1 cellular context compared by ENCODE assay signal in the genomic region with DNA sequence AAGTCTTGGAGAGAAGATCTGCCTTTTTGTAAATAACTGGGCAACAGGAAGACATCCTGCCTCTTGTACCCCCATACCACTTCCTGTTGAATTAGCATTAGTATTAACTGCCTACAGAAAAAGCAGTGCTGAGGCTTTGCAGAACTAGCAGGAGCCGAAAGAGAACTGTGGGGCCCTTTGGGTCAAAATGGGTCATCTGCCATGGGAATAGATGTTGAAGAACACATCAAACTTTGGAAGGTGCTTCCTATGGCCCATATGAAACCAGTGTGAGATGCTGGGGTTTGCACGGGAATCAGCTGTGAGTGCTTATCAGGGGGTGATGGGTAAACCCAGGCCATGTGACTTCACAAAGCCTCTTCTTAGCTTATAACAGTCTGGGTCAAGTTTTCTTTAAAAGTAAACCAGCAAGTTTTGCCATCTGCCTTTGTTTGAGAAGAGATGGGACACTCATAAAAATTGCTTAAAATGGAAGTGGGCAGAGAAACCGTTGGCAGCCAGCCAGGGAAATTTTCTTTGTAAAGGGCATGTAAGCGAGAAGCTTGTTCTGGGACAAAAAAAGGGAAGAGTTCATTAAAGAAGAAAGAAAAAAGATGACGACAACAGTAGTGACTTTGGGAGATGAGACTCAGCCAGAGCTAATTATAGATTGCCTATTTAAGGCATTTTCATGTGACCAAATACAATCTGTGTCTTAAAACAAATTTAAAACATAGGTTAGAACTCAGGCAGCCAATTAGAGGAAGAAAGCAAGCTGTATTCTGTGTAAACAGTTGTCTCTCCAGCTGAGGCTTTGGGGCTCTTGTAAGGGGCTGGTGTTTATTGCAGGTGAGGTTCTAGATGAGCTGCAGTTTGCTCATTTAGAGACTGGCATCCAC.
A peak's percentile ranks its signal among the peaks of the same experiment; 100 is the strongest.
TF ChIP-seq lines count a peak whose summit lies in the region.

No MANE protein-coding gene starts in this region.

TF ChIP-seq in HEK293, 187 proteins besides CTCF, POLR2A, EP300 and RAD21 (continued from another document):
- no peak for TF ChIP-seq ZNF501 (tag by site-specific recombination; IDR thresholded peaks at IDR 0.05)
- peak; percentile 59; the same call in 1 of the 2 replicates for TF ChIP-seq ZNF76 (tag by site-specific recombination; IDR thresholded peaks at IDR 0.05; ENCODE audit: borderline replicate concordance, low read depth)
- TF ChIP-seq MEIS1 (CRISPR knock-in tag; IDR thresholded peaks at IDR 0.05; ENCODE audit: borderline replicate concordance): no peak
- TF ChIP-seq ZNF433 (tag by site-specific recombination; IDR thresholded peaks at IDR 0.05; ENCODE audit: low read depth): no peak
- no peak for TF ChIP-seq ZBTB48 (tag by site-specific recombination; IDR thresholded peaks at IDR 0.05)
- 0 out of 2 replicates have a peak, but pooled peaks have one; percentile 38 for TF ChIP-seq ZEB2 (tag by site-specific recombination; IDR thresholded peaks at IDR 0.05)
- TF ChIP-seq ZNF23 (tag by site-specific recombination; IDR thresholded peaks at IDR 0.05; ENCODE audit: borderline replicate concordance): no peak
- TF ChIP-seq IKZF3 (tag by site-specific recombination; IDR thresholded peaks at IDR 0.05): 0 out of 2 replicates have a peak, but pooled peaks have one; percentile 29
- TF ChIP-seq ZNF837 (tag by site-specific recombination; IDR thresholded peaks at IDR 0.05): no peak
- TF ChIP-seq ZNF10 (tag by site-specific recombination; IDR thresholded peaks at IDR 0.05): peak; percentile 67; the same call in 1 of the 2 replicates
- TF ChIP-seq GLIS1 (tag by site-specific recombination; IDR thresholded peaks at IDR 0.05): no peak
- no peak for TF ChIP-seq ZNF211 (tag by site-specific recombination; IDR thresholded peaks at IDR 0.05; ENCODE audit: low read depth)
- TF ChIP-seq KLF10 (tag by site-specific recombination; IDR thresholded peaks at IDR 0.05): peak; percentile 46; the same call in 1 of the 2 replicates
- TF ChIP-seq ZNF132 (tag by site-specific recombination; IDR thresholded peaks at IDR 0.05; ENCODE audit: borderline replicate concordance): no peak
- TF ChIP-seq ZFP3 (tag by site-specific recombination; IDR thresholded peaks at IDR 0.05; ENCODE audit: low read depth): no peak
- no peak for TF ChIP-seq ZNF48 (tag by site-specific recombination; IDR thresholded peaks at IDR 0.05)
- no peak for TF ChIP-seq ZNF610 (tag by site-specific recombination; IDR thresholded peaks at IDR 0.05; ENCODE audit: borderline replicate concordance)
TF ChIP-seq in HEK293: peak in this region for 25.
